ENCODE assay signal across 19 cellular contexts in the genomic region with DNA sequence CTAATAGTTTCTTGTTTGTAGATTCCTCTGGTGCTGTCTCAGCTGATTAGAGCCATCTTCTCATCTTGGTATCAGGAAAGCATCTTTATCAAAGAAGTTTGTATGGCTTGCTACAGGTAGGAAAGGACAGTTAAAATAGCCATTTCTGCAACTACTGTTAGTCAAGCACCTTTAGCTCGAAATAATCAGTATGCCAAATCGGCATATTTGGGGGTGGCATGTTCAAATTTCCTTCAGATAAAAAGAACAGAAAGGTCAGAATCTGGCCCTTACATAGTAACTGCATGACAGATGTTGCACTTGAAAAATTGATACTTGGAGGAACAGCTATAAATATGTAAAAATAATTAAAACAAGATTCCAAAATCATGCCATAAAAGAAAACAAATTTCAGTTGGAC.
"Had no signal": no experiment of that assay in that cellular context is flagged by ENCODE, and none has a peak within 500 bp of the region (broad histone marks: within the 10 kb centered on the region; RNA-seq: fewer than 3 reads in every experiment).

No MANE protein-coding gene starts in this region.

- H2AFZ ChIP-seq: neural progenitor cell, parathyroid adenoma had no signal

- ATAC-seq: natural killer cell; psoas muscle; right cardiac atrium; sciatic nerve; stimulated activated effector memory CD8-positive, alpha-beta T cell treated with anti-CD3 and anti-CD28 coated beads, Interleukin-12 subunit alpha, Interleukin-12 subunit beta, amount 100 ng/mL, for 72 hours; stimulated activated naive B cell treated with anti-CD40 and anti-IgM and Interleukin-4, amounts not matched to agents 10 μg/mL and 1 μg/mL and 100 μg/mL, for 72 hours had no signal

- H3K9me3 ChIP-seq: ovary, psoas muscle, stomach, thoracic aorta, thyroid gland, tibial nerve, upper lobe of left lung, vagina had no signal

- H3K9ac ChIP-seq: neural progenitor cell, parathyroid adenoma had no signal

- DNase-seq: natural killer cell; occipital lobe; ovary; posterior cingulate gyrus; psoas muscle; right cardiac atrium; stimulated activated naive B cell treated with anti-CD40 and anti-IgM and Interleukin-4, amounts not matched to agents 10 μg/mL and 1 μg/mL and 100 μg/mL, for 72 hours; stomach; thyroid gland; upper lobe of left lung had no signal

- H3K4me1 ChIP-seq: parathyroid adenoma had no signal

- FAIRE-seq: small intestine, urothelium cell line had no signal

- H3K4me3 ChIP-seq: neural progenitor cell, ovary, psoas muscle, stomach, thoracic aorta, thyroid gland, tibial nerve, upper lobe of left lung, vagina had no signal

- H3K79me2 ChIP-seq: parathyroid adenoma had no signal

- H3K27me3 ChIP-seq: neural progenitor cell, ovary, stomach, thyroid gland, tibial nerve, upper lobe of left lung, vagina had no signal

- H3K27ac ChIP-seq: neural progenitor cell, ovary, parathyroid adenoma, psoas muscle, stomach, thoracic aorta, thyroid gland, tibial nerve, upper lobe of left lung, vagina had no signal

- H3K4me2 ChIP-seq: neural progenitor cell had no signal

- H3K36me3 ChIP-seq: neural progenitor cell, ovary, stomach, thoracic aorta, thyroid gland, tibial nerve, upper lobe of left lung, vagina had no signal
